12 cellular contexts compared by ENCODE assay signal in genomic region chr11:9285850-9286587, GRCh38.
"Had no signal": no experiment of that assay in that cellular context is flagged by ENCODE, and none has a peak within 500 bp of the region (broad histone marks: within the 10 kb centered on the region; RNA-seq: fewer than 3 reads in every experiment).

No MANE protein-coding gene starts in this region.

- DNase-seq: activated CD4-positive, CD25-positive, alpha-beta regulatory T cell treated with anti-CD3 and anti-CD28 coated beads, Interleukin-2, amount 50 U/mL, for 72 hours; activated naive CD4-positive, alpha-beta T cell treated with anti-CD3 and anti-CD28 coated beads for 36 hours; activated naive CD8-positive, alpha-beta T cell treated with anti-CD3 and anti-CD28 coated beads, Interleukin-2, amount 50 U/mL, for 24 hours; activated T-cell treated with anti-CD3 and anti-CD28 coated beads, Interleukin-2, amount 50 U/mL, for 1 hour; dermis blood vessel endothelial cell; effector memory CD8-positive, alpha-beta T cell; hippocampal formation; nephron progenitor cell; psoas muscle; sigmoid colon; stimulated activated CD4-positive, alpha-beta T cell treated with anti-CD3 and anti-CD28 coated beads, Interleukin-1b, Interleukin-23, amount 100 ng/mL, for 48 hours; SW 1271 had no signal
